17 cellular contexts compared by ENCODE assay signal in genomic region chr10:86079088-86079487, GRCh38.
DNase-seq lines count a peak whose midpoint lies in the region; TF ChIP-seq lines count a peak whose summit lies in the region.
"Had no signal": no experiment of that assay in that cellular context is flagged by ENCODE, and none has a peak within 500 bp of the region (broad histone marks: within the 10 kb centered on the region; RNA-seq: fewer than 3 reads in every experiment).

No MANE protein-coding gene starts in this region.

- H3K27me3 ChIP-seq in KMS-11 (ENCODE audit: insufficient read depth, low read depth) (no peaks in the 10 kb centered on the region), osteoblast (ENCODE audit: insufficient read depth, low read length) (no peaks in the 10 kb centered on the region)
- H3K27me3 ChIP-seq: Peyer's patch had no signal

- peak overlapping the region; percentile 27; the same call in 1 of the 2 replicates for H3K4me2 ChIP-seq in KMS-11
- no peak overlapping the region for H3K4me2 ChIP-seq in osteoblast (ENCODE audit: insufficient read depth, low read length)

- no peak for TF ChIP-seq CTCF in KMS-11 (conservative IDR thresholded peaks at IDR 0.05; ENCODE audit: low read depth, low read length)
- TF ChIP-seq CTCF in epithelial cell of proximal tubule (conservative IDR thresholded peaks at IDR 0.05; ENCODE audit: low read depth, low read length), result no peak
- no peak for TF ChIP-seq CTCF in osteoblast (IDR thresholded peaks at IDR 0.05; ENCODE audit: extremely low read depth, low read depth, low read length)

- H3K9me3 ChIP-seq in osteoblast (ENCODE audit: low read depth, low read length), result no peaks in the 10 kb centered on the region
- H3K9me3 ChIP-seq: Peyer's patch, prostate gland had no signal

- H3K9ac ChIP-seq in KMS-11, result no peak overlapping the region

- DNase-seq in NK-92 treated with Interleukin-12 subunit alpha and Interleukin-12 subunit beta, amount 100 ng/mL, for 24 hours (lab: John Stamatoyannopoulos, UW), result peak; percentile 43
- DNase-seq in NK-92 (lab: John Stamatoyannopoulos, UW; ENCODE audit: unreplicated experiment) (no peak), epithelial cell of proximal tubule (ENCODE audit: low read depth) (peak; percentile 12), osteoblast (ENCODE audit: insufficient read length, low spot score, missing footprints) (peak; percentile 38), DMS 273 treated with DMSO at 0.1 percent for 48 hours (lab: John Stamatoyannopoulos, UW) (no peak), AG20443 (ENCODE audit: low spot score) (no peak), middle frontal gyrus (ENCODE audit: extremely low spot score, low spot score) (no peak)
- DNase-seq: activated CD4-positive, CD25-positive, alpha-beta regulatory T cell; DND-41; effector CD4-positive, alpha-beta T cell; NCI-H2029; NCI-H510A treated with DMSO at 0.1 percent for 48 hours; stimulated activated CD4-positive, alpha-beta T cell treated with anti-CD3 and anti-CD28 coated beads, Interleukin-15, amount 100 ng/mL, for 24 hours had no signal

- H2AFZ ChIP-seq in KMS-11 (ENCODE audit: low read depth) (no peak overlapping the region), osteoblast (ENCODE audit: low read length) (no peak overlapping the region)

- no peak overlapping the region for H3K27ac ChIP-seq in KMS-11
- H3K27ac ChIP-seq in osteoblast (ENCODE audit: low read depth, low read length), result no peak overlapping the region
- H3K27ac ChIP-seq: 22Rv1, Peyer's patch, prostate gland had no signal

- H3K4me3 ChIP-seq in KMS-11 (IDR thresholded peaks at IDR 0.05; ENCODE audit: insufficient read depth, low read depth, low read length) (no peak overlapping the region), epithelial cell of proximal tubule (ENCODE audit: low read depth, low read length) (no peak overlapping the region), osteoblast (ENCODE audit: insufficient read depth, low read length) (no peak overlapping the region)
- H3K4me3 ChIP-seq: Peyer's patch, prostate gland had no signal

- H3K4me1 ChIP-seq in KMS-11 (ENCODE audit: low read depth, poor library complexity, severe bottlenecking) (peaks cover 47% of the 10 kb centered on the region), osteoblast (ENCODE audit: insufficient read depth, low read length) (no peaks in the 10 kb centered on the region)
- H3K4me1 ChIP-seq: Peyer's patch, prostate gland had no signal

- H3K79me2 ChIP-seq in KMS-11 (ENCODE audit: insufficient read depth, low read depth) (no peaks in the 10 kb centered on the region), osteoblast (ENCODE audit: insufficient read depth, low read length) (no peaks in the 10 kb centered on the region)

- H4K20me1 ChIP-seq in KMS-11 (ENCODE audit: insufficient read depth), result no peaks in the 10 kb centered on the region
- no peaks in the 10 kb centered on the region for H4K20me1 ChIP-seq in osteoblast (ENCODE audit: insufficient read depth, low read length)

- no peaks in the 10 kb centered on the region for H3K36me3 ChIP-seq in KMS-11 (ENCODE audit: insufficient read depth)
- no peaks in the 10 kb centered on the region for H3K36me3 ChIP-seq in osteoblast (ENCODE audit: insufficient read depth, low read length)
- H3K36me3 ChIP-seq: Peyer's patch, prostate gland had no signal

Comparison
In these comparisons a context has a peak if more than half of its experiments do, and no peak if none do; other contexts are left out.
1. DNase-seq: peak in NK-92 treated with Interleukin-12 subunit alpha and Interleukin-12 subunit beta, amount 100 ng/mL, for 24 hours (single experiment), epithelial cell of proximal tubule (single experiment) and osteoblast (single experiment); none in NK-92 (single experiment), DMS 273 treated with DMSO at 0.1 percent for 48 hours (single experiment), AG20443 (single experiment) and middle frontal gyrus (single experiment).